24 cellular contexts compared by ENCODE assay signal in genomic region chr2:42043789-42044394, GRCh38. TPM values are rescaled to one million over a fixed set of nuclear protein-coding genes. Genes with fewer than 3 reads are reported as not detected.
DNase-seq lines count a peak whose midpoint lies in the region; ATAC-seq and TF ChIP-seq lines count a peak whose summit lies in the region.
"Had no signal": no experiment of that assay in that cellular context is flagged by ENCODE, and none has a peak within 500 bp of the region (broad histone marks: within the 10 kb centered on the region; RNA-seq: fewer than 3 reads in every experiment).

No MANE protein-coding gene starts in this region.

- H3K27ac ChIP-seq in HEK293 (ENCODE audit: extremely low read depth, low read depth, low read length): no peak overlapping the region
- H3K27ac ChIP-seq: C4-2B had no signal

- H3K9me3 ChIP-seq in HEK293 (ENCODE audit: control insufficient read depth, insufficient read depth, low read depth, low read length): no peaks in the 10 kb centered on the region
- H3K9me3 ChIP-seq: A549, BE2C had no signal

- intact Hi-C loops in natural killer cell (cut with micrococcal nuclease): no loop called here
- intact Hi-C loops in activated CD4-positive, alpha-beta T cell treated with anti-CD3 and anti-CD28 coated beads, Interleukin-2, amount 10 ng/mL, durations not matched to agents 24 days and 14 days (cut with micrococcal nuclease): no loop called here

- H3K4me1 Mint-ChIP-seq in natural killer cell (peaks cover 0 to 5% of the 10 kb centered on the region in 2 donors), glutamatergic neuron (ENCODE audit: low read depth, unreplicated experiment) (peaks cover 45% of the 10 kb centered on the region)
- H3K4me1 Mint-ChIP-seq in natural killer cell treated with Interleukin-12 subunit alpha and Interleukin-12 subunit beta and Interleukin-15 and Interleukin-18, amount 100 ng/mL, for 72 hours (ENCODE audit: low read depth in 2 of 2): peaks cover 0 to 2% of the 10 kb centered on the region in 2 donors
- peaks cover 3% of the 10 kb centered on the region for H3K4me1 Mint-ChIP-seq in activated CD4-positive, alpha-beta T cell treated with anti-CD3 and anti-CD28 coated beads, Interleukin-2, amount 10 ng/mL, durations not matched to agents 24 days and 14 days

- H3K36me3 Mint-ChIP-seq in natural killer cell (no peaks in the 10 kb centered on the region), glutamatergic neuron (ENCODE audit: unreplicated experiment) (no peaks in the 10 kb centered on the region)
- H3K36me3 Mint-ChIP-seq in natural killer cell treated with Interleukin-12 subunit alpha and Interleukin-12 subunit beta and Interleukin-15 and Interleukin-18, amount 100 ng/mL, for 72 hours: no peaks in the 10 kb centered on the region
- H3K36me3 Mint-ChIP-seq in activated CD4-positive, alpha-beta T cell treated with anti-CD3 and anti-CD28 coated beads, Interleukin-2, amount 10 ng/mL, durations not matched to agents 24 days and 14 days (ENCODE audit: low read depth): no peaks in the 10 kb centered on the region
- H3K36me3 Mint-ChIP-seq: CD4-positive, CD25-positive, alpha-beta regulatory T cell; CD8-positive, alpha-beta memory T cell had no signal

- no peak for DNase-seq in natural killer cell
- no peak for DNase-seq in natural killer cell treated with Interleukin-12 subunit alpha and Interleukin-12 subunit beta and Interleukin-15 and Interleukin-18, amount 100 ng/mL, for 72 hours (ENCODE audit: low spot score)
- DNase-seq in glutamatergic neuron: no peak
- no peak for DNase-seq in T-helper 1 cell
- DNase-seq in NCI-H146 treated with DMSO at 0.1 percent for 48 hours (lab: John Stamatoyannopoulos, UW; ENCODE audit: unreplicated experiment): no peak
- DNase-seq in activated CD4-positive, alpha-beta T cell treated with anti-CD3 and anti-CD28 coated beads, Interleukin-2, amount 10 ng/mL, durations not matched to agents 24 days and 14 days: no peak
- DNase-seq: 8988T; ACHN; AML-193; BE2C; CD4-positive, CD25-positive, alpha-beta regulatory T cell; CD8-positive, alpha-beta memory T cell; DMS 273 treated with DMSO at 0.1 percent for 48 hours; DMS79; EL; GDM1; H9; HFFc6 had no signal

- CTCF ChIA-PET in HEK293 (lab: Yijun Ruan, JAX): interaction anchor here (0.7 to 0.9 kb wide), 4 partner anchors 32 to 172 kb away, joined by 3 to 4 read pairs (median 4); no protein-coding TSS in a partner anchor

- POLR2A ChIA-PET in HEK293 (lab: Yijun Ruan, JAX): no interaction called here

- no peak overlapping the region for H3K4me3 ChIP-seq in HEK293 (ENCODE audit: low read depth, low read length)
- H3K4me3 ChIP-seq: A549, GM12878, GM23338 had no signal

- H3K27me3 Mint-ChIP-seq in natural killer cell (ENCODE audit: low read depth in 2 of 2): peaks cover 35 to 38% of the 10 kb centered on the region in 2 donors
- peaks cover 32 to 47% of the 10 kb centered on the region in 2 donors for H3K27me3 Mint-ChIP-seq in natural killer cell treated with Interleukin-12 subunit alpha and Interleukin-12 subunit beta and Interleukin-15 and Interleukin-18, amount 100 ng/mL, for 72 hours
- H3K27me3 Mint-ChIP-seq in glutamatergic neuron (ENCODE audit: unreplicated experiment): peaks cover 31% of the 10 kb centered on the region
- H3K27me3 Mint-ChIP-seq in activated CD4-positive, alpha-beta T cell treated with anti-CD3 and anti-CD28 coated beads, Interleukin-2, amount 10 ng/mL, durations not matched to agents 24 days and 14 days: peaks cover 54% of the 10 kb centered on the region

- H3K9me3 Mint-ChIP-seq in natural killer cell (no peaks in the 10 kb centered on the region), glutamatergic neuron (ENCODE audit: unreplicated experiment) (peaks cover 29% of the 10 kb centered on the region)
- no peaks in the 10 kb centered on the region for H3K9me3 Mint-ChIP-seq in natural killer cell treated with Interleukin-12 subunit alpha and Interleukin-12 subunit beta and Interleukin-15 and Interleukin-18, amount 100 ng/mL, for 72 hours
- H3K9me3 Mint-ChIP-seq in activated CD4-positive, alpha-beta T cell treated with anti-CD3 and anti-CD28 coated beads, Interleukin-2, amount 10 ng/mL, durations not matched to agents 24 days and 14 days: no peaks in the 10 kb centered on the region
- H3K9me3 Mint-ChIP-seq: CD8-positive, alpha-beta memory T cell; GM23338; H9; HFFc6 had no signal

- H3K36me3 ChIP-seq in HEK293 (ENCODE audit: control insufficient read depth in 2 of 2, insufficient read depth in 1 of 2, low read length in 2 of 2): no peaks in the 10 kb centered on the region
- H3K36me3 ChIP-seq: BE2C had no signal

- peak overlapping the region; percentile 4 for H3K4me3 Mint-ChIP-seq in natural killer cell
- H3K4me3 Mint-ChIP-seq in natural killer cell treated with Interleukin-12 subunit alpha and Interleukin-12 subunit beta and Interleukin-15 and Interleukin-18, amount 100 ng/mL, for 72 hours: no peak overlapping the region
- H3K4me3 Mint-ChIP-seq in glutamatergic neuron (ENCODE audit: unreplicated experiment): no peak overlapping the region
- H3K4me3 Mint-ChIP-seq in activated CD4-positive, alpha-beta T cell treated with anti-CD3 and anti-CD28 coated beads, Interleukin-2, amount 10 ng/mL, durations not matched to agents 24 days and 14 days: no peak overlapping the region
- H3K4me3 Mint-ChIP-seq: CD4-positive, CD25-positive, alpha-beta regulatory T cell; GM23338; HFFc6 had no signal

- peaks cover 14% of the 10 kb centered on the region for H3K4me1 ChIP-seq in HEK293 (ENCODE audit: control insufficient read depth, insufficient read depth, low read length)

- no peak for TF ChIP-seq CTCF in natural killer cell (IDR thresholded peaks at IDR 0.05)
- TF ChIP-seq CTCF in HEK293 (tag by site-specific recombination; IDR thresholded peaks at IDR 0.05): no peak
- no peak for TF ChIP-seq CTCF in glutamatergic neuron (IDR thresholded peaks at IDR 0.05; ENCODE audit: partially characterized antibody, unreplicated experiment)

- no peak for ATAC-seq in natural killer cell
- no peak for ATAC-seq in natural killer cell treated with Interleukin-12 subunit alpha and Interleukin-12 subunit beta and Interleukin-15 and Interleukin-18, amount 100 ng/mL, for 72 hours
- ATAC-seq: A549, GM12878, GM23338, HCT116 had no signal

- H3K27ac Mint-ChIP-seq in natural killer cell (no peak overlapping the region), glutamatergic neuron (ENCODE audit: unreplicated experiment) (peak overlapping the region; percentile 17)
- H3K27ac Mint-ChIP-seq in natural killer cell treated with Interleukin-12 subunit alpha and Interleukin-12 subunit beta and Interleukin-15 and Interleukin-18, amount 100 ng/mL, for 72 hours: no peak overlapping the region
- no peak overlapping the region for H3K27ac Mint-ChIP-seq in activated CD4-positive, alpha-beta T cell treated with anti-CD3 and anti-CD28 coated beads, Interleukin-2, amount 10 ng/mL, durations not matched to agents 24 days and 14 days
- H3K27ac Mint-ChIP-seq: GM23338, HFFc6 had no signal

TF ChIP-seq in HEK293, 187 proteins besides CTCF, POLR2A, EP300 and RAD21:
- peak; percentile 75 for TF ChIP-seq ZNF366 (tag by site-specific recombination; conservative IDR thresholded peaks at IDR 0.05)
- TF ChIP-seq ZFP41 (tag by site-specific recombination; IDR thresholded peaks at IDR 0.05; ENCODE audit: borderline replicate concordance): no peak
- no peak for TF ChIP-seq ZNF623 (tag by site-specific recombination; IDR thresholded peaks at IDR 0.05)
- TF ChIP-seq ZNF785 (tag by site-specific recombination; IDR thresholded peaks at IDR 0.05): no peak
- peak; percentile 93 for TF ChIP-seq ZNF121 (tag by site-specific recombination; IDR thresholded peaks at IDR 0.05)

RNA-seq across cellular contexts. Expression of gene PKDCC, which starts 3.9 kb away (rescaled TPM):
- total RNA-seq in natural killer cell (under 1 TPM in 1 of 3 donors, not detected in 2; 0.50 TPM), glutamatergic neuron (ENCODE audit: unreplicated experiment) (959 TPM)
- total RNA-seq in natural killer cell treated with Interleukin-12 subunit alpha and Interleukin-12 subunit beta and Interleukin-15 and Interleukin-18, amount 100 ng/mL, for 72 hours: not detected
- total RNA-seq in activated CD4-positive, alpha-beta T cell treated with anti-CD3 and anti-CD28 coated beads, Interleukin-2, amount 10 ng/mL, durations not matched to agents 24 days and 14 days: not detected in 2 replicates
- total RNA-seq: CD4-positive, CD25-positive, alpha-beta regulatory T cell; HFFc6 had no signal

Comparison
In these comparisons a context has a peak if more than half of its experiments do, and no peak if none do; other contexts are left out.
1. RNA of gene PKDCC, which starts 3.9 kb away (total RNA-seq): 959 TPM in glutamatergic neuron (single experiment); not detected in natural killer cell treated with Interleukin-12 subunit alpha and Interleukin-12 subunit beta and Interleukin-15 and Interleukin-18, amount 100 ng/mL, for 72 hours, not detected in activated CD4-positive, alpha-beta T cell treated with anti-CD3 and anti-CD28 coated beads, Interleukin-2, amount 10 ng/mL, durations not matched to agents 24 days and 14 days and 0.50 TPM in natural killer cell; every median in the first group is over 100 times any median in the second.